9 cellular contexts compared by ENCODE assay signal in genomic region chr2:104853401-104853925, GRCh38. TPM values are rescaled to one million over a fixed set of nuclear protein-coding genes. Genes with fewer than 3 reads are reported as not detected.
DNase-seq lines count a peak whose midpoint lies in the region; ATAC-seq and TF ChIP-seq lines count a peak whose summit lies in the region.
"Had no signal": no experiment of that assay in that cellular context is flagged by ENCODE, and none has a peak within 500 bp of the region (broad histone marks: within the 10 kb centered on the region; RNA-seq: fewer than 3 reads in every experiment).

No MANE protein-coding gene starts in this region.

- ATAC-seq in HG03442 (IDR thresholded peaks at IDR 0.05; ENCODE audit: unreplicated experiment) (no peak), HG03159 (IDR thresholded peaks at IDR 0.05; ENCODE audit: unreplicated experiment) (no peak)

- H4K20me1 ChIP-seq in BLaER1 treated with 17β-estradiol and CSF1 and Interleukin-3, amounts not matched to agents 10 nM and 100 nM: peaks cover 0 to 89% (median 73%) of the 10 kb centered on the region in 11 experiments; a peak in 19 of 22 replicates

- intact Hi-C loops in dorsolateral prefrontal cortex (cut with DNase I): loop anchor here (5.0 kb wide), 3 partner anchors 151 to 421 kb away; no protein-coding TSS in a partner anchor

- TF ChIP-seq CTCF in dorsolateral prefrontal cortex (IDR thresholded peaks at IDR 0.05 in 54 of 56, conservative IDR thresholded peaks at IDR 0.05 in 2 of 56; ENCODE audit: low read depth in 1 of 56, partially characterized antibody in 56 of 56) (no peak), neutrophil (IDR thresholded peaks at IDR 0.05) (no peak)

- peaks cover 13 to 32% (median 23%) of the 10 kb centered on the region in 10 experiments; a peak in 18 of 20 replicates for H3K4me1 ChIP-seq in BLaER1 treated with 17β-estradiol and CSF1 and Interleukin-3, amounts not matched to agents 10 nM and 100 nM
- peaks cover 21 to 29% of the 10 kb centered on the region in 2 experiments for H3K4me1 ChIP-seq in neutrophil (ENCODE audit: control insufficient read depth in 1 of 2, insufficient read depth in 1 of 2, low read depth in 1 of 2, low read length in 1 of 2)

- H3K4me3 Mint-ChIP-seq in IgD-negative memory B cell: peak overlapping the region; percentile 79 to 94 (median 91)

- peaks cover 0 to 14% (median 3%) of the 10 kb centered on the region in 3 donors for H3K9me3 Mint-ChIP-seq in IgD-negative memory B cell

- no peak overlapping the region for H3K9ac ChIP-seq in BLaER1 treated with 17β-estradiol and CSF1 and Interleukin-3, amounts not matched to agents 10 nM and 100 nM

- H3K36me3 Mint-ChIP-seq in IgD-negative memory B cell: peaks cover 1% of the 10 kb centered on the region

- H3K27me3 ChIP-seq in BLaER1 treated with 17β-estradiol and CSF1 and Interleukin-3, amounts not matched to agents 10 nM and 100 nM: peaks cover 95 to 100% (median 100%) of the 10 kb centered on the region in 11 experiments
- H3K27me3 ChIP-seq in dorsolateral prefrontal cortex (peaks cover 0 to 15% (median 0%) of the 10 kb centered on the region in 45 donors), neutrophil (peaks cover 95% of the 10 kb centered on the region)

- H3K4me1 Mint-ChIP-seq in IgD-negative memory B cell: peaks cover 16 to 49% (median 22%) of the 10 kb centered on the region in 3 donors

- peaks cover 0 to 11% (median 8%) of the 10 kb centered on the region in 11 experiments; a peak in 10 of 22 replicates for H3K9me3 ChIP-seq in BLaER1 treated with 17β-estradiol and CSF1 and Interleukin-3, amounts not matched to agents 10 nM and 100 nM (replicated peaks in 1 of 11)
- no peaks in the 10 kb centered on the region for H3K9me3 ChIP-seq in neutrophil

- H3K27ac ChIP-seq in BLaER1 treated with 17β-estradiol and CSF1 and Interleukin-3, amounts not matched to agents 10 nM and 100 nM: no peak overlapping the region
- H3K27ac ChIP-seq in dorsolateral prefrontal cortex (peak overlapping the region; percentile 75 to 100 (median 99)), neutrophil (no peak overlapping the region)

- DNase-seq in dorsolateral prefrontal cortex (no peak), NCI-H526 treated with DMSO at 0.1 percent for 48 hours (lab: John Stamatoyannopoulos, UW) (no peak)
- no peak for DNase-seq in stimulated activated CD4-positive, alpha-beta T cell treated with anti-CD3 and anti-CD28 coated beads, Interleukin-12 subunit alpha, Interleukin-12 subunit beta, amount 100 ng/mL, for 4 hours

- H3K36me3 ChIP-seq in BLaER1 treated with 17β-estradiol and CSF1 and Interleukin-3, amounts not matched to agents 10 nM and 100 nM: no peaks in the 10 kb centered on the region
- H3K36me3 ChIP-seq in neutrophil: no peaks in the 10 kb centered on the region

- peak overlapping the region; percentile 46 to 69 (median 53); a peak in 19 of 20 replicates for H3K4me3 ChIP-seq in BLaER1 treated with 17β-estradiol and CSF1 and Interleukin-3, amounts not matched to agents 10 nM and 100 nM
- peak overlapping the region; percentile 62 to 93 (median 80) for H3K4me3 ChIP-seq in dorsolateral prefrontal cortex
- H3K4me3 ChIP-seq in neutrophil (ENCODE audit: low read depth in 1 of 2, low read length in 1 of 2): peak overlapping the region; percentile 22 to 37

- H3K27ac Mint-ChIP-seq in IgD-negative memory B cell: peak overlapping the region; percentile 59 to 97 (median 97)

- H3K27me3 Mint-ChIP-seq in IgD-negative memory B cell: peaks cover 60% of the 10 kb centered on the region

- H3K4me2 ChIP-seq in BLaER1 treated with 17β-estradiol and CSF1 and Interleukin-3, amounts not matched to agents 10 nM and 100 nM: peak overlapping the region; percentile 64 to 96 (median 78)

RNA-seq across cellular contexts. Expression of gene POU3F3, which starts 0.5 kb away (rescaled TPM):
- not detected for polyA plus RNA-seq in IgD-negative memory B cell
- 100 to 1,000 TPM in 4 of 120 experiments, 10 to 100 TPM in 116; 43.0 to 120 (median 66.2) TPM for total RNA-seq in dorsolateral prefrontal cortex
- total RNA-seq: dermis microvascular lymphatic vessel endothelial cell had no signal

Comparison
In these comparisons a context has a peak if more than half of its experiments do, and no peak if none do; other contexts are left out.
1. H3K27ac ChIP-seq: peak in dorsolateral prefrontal cortex (59 of 59); none in BLaER1 treated with 17β-estradiol and CSF1 and Interleukin-3, amounts not matched to agents 10 nM and 100 nM (0 of 11) and neutrophil (single experiment).
2. H3K4me3 ChIP-seq: peak in every context shown above with its lines; median percentile 80 in dorsolateral prefrontal cortex; 53 in BLaER1 treated with 17β-estradiol and CSF1 and Interleukin-3, amounts not matched to agents 10 nM and 100 nM; 30 in neutrophil.